ENCODE assay signal across 25 cellular contexts in the genomic region with DNA sequence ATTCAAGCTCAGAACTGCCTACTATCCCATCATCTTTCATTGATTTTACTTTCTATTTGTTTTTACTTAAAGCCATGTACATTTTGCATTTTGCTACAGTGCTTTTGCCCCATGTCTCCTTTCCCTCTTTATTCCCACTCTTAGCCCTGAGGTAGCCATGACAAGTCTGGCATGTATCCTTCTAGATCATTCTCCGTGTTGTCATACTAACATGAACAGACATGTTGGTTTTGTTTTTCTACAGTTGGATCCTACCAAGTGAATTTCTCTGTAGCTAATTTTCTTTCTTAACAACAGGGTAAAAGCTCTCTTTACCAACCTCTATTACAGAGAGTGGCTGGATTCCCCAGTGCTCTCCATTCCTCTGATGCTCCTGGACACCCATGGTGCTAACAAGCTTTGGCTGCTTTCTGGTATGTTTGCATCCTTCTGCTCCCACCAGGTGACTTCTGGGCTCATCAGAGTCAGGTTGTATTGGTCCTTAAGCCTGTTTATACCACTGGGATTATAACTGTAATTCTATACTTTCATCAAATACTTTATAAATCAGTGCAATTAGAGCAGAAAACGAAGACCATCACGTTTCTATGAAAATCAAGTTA. TPM values are rescaled to one million over a fixed set of nuclear protein-coding genes. Genes with fewer than 3 reads are reported as not detected.
A peak's percentile ranks its signal among the peaks of the same experiment; 100 is the strongest.
DNase-seq lines count a peak whose midpoint lies in the region; ATAC-seq, FAIRE-seq and TF ChIP-seq lines count a peak whose summit lies in the region.
"Had no signal": no experiment of that assay in that cellular context is flagged by ENCODE, and none has a peak within 500 bp of the region (broad histone marks: within the 10 kb centered on the region; RNA-seq: fewer than 3 reads in every experiment).

No MANE protein-coding gene starts in this region.

- in situ Hi-C loops in mammary epithelial cell (cut with MboI; ENCODE audit: low sequenced_read_pairs in 2 of 2): no loop called here

- no peaks in the 10 kb centered on the region for H3K79me2 ChIP-seq in mammary epithelial cell (ENCODE audit: insufficient read depth, low read length)
- no peaks in the 10 kb centered on the region for H3K79me2 ChIP-seq in neural cell (replicated peaks; ENCODE audit: insufficient read depth, low read length)

- no peak for TF ChIP-seq POLR2A in GM12892 (IDR thresholded peaks at IDR 0.05; ENCODE audit: low read depth, low read length)

- no peaks in the 10 kb centered on the region for H3K9me2 ChIP-seq in neural cell (ENCODE audit: insufficient read depth, low read length)

- no peak overlapping the region for H3K4me3 Mint-ChIP-seq in MCF 10A (ENCODE audit: unreplicated experiment)
- H3K4me3 Mint-ChIP-seq: CD14-positive monocyte; CD4-positive, alpha-beta T cell; CD8-positive, alpha-beta memory T cell; H9 had no signal

- CTCF ChIA-PET in mammary epithelial cell (lab: Charles Lee; ENCODE audit: low non-redundant PET) (no interaction called here), MCF 10A (lab: Yijun Ruan, JAX) (interaction anchor here (0.6 to 1.6 kb wide), 3 partner anchors 14 to 19 kb away, joined by 3 to 4 read pairs (median 3); no protein-coding TSS in a partner anchor)

- H3K9me3 Mint-ChIP-seq in MCF 10A (ENCODE audit: unreplicated experiment): peaks cover 12% of the 10 kb centered on the region
- H3K9me3 Mint-ChIP-seq: CD4-positive, alpha-beta T cell had no signal

- TF ChIP-seq EP300 in neural cell (conservative IDR thresholded peaks at IDR 0.05; ENCODE audit: poor library complexity, severe bottlenecking): no peak

- H2AFZ ChIP-seq in mammary epithelial cell (ENCODE audit: low read depth, low read length): peak overlapping the region; percentile 51
- no peak overlapping the region for H2AFZ ChIP-seq in neural cell (ENCODE audit: low read depth, low read length)
- H2AFZ ChIP-seq: GM23248 had no signal

- no peaks in the 10 kb centered on the region for H3K4me1 ChIP-seq in mammary epithelial cell (ENCODE audit: insufficient read depth, low read length)
- H3K4me1 ChIP-seq: A549 had no signal

- DNase-seq in mammary epithelial cell (peak; percentile 28), MCF 10A (ENCODE audit: unreplicated experiment) (no peak), epithelial cell of esophagus (ENCODE audit: low read depth) (peak; percentile 63), GM12892 (ENCODE audit: insufficient read length) (no peak), H7 (no peak)
- DNase-seq: 8988T; ACHN; AML-193; BE2C; Calu3; CD4-positive, alpha-beta T cell; CD8-positive, alpha-beta memory T cell; DMS53; DMS79 treated with DMSO at 0.1 percent for 48 hours; GF-D8; GM23248; H9 had no signal

- intact Hi-C loops in mammary epithelial cell (cut with micrococcal nuclease) (no loop called here), MCF 10A (cut with micrococcal nuclease) (no loop called here)

- POLR2A ChIA-PET in MCF 10A (lab: Yijun Ruan, JAX): interaction anchor here (0.6 to 2.2 kb wide), 4 partner anchors 9 to 1100 kb away, joined by 3 to 9 read pairs (median 3); no protein-coding TSS in a partner anchor

- no peak for ATAC-seq in GM19397 (IDR thresholded peaks at IDR 0.05; ENCODE audit: unreplicated experiment)
- ATAC-seq: A549, HCT116 had no signal

- dilution Hi-C loops in mammary epithelial cell (cut with HindIII; ENCODE audit: low sequenced_read_pairs): loop anchor here (5.0 kb wide), 1 partner anchor 47 kb away; no protein-coding TSS in a partner anchor

- H3K27me3 ChIP-seq in mammary epithelial cell (ENCODE audit: insufficient read depth, low read length): no peaks in the 10 kb centered on the region
- H3K27me3 ChIP-seq in neural cell (ENCODE audit: insufficient read depth, low read depth, low read length): no peaks in the 10 kb centered on the region
- H3K27me3 ChIP-seq in H7 (ENCODE audit: control insufficient read depth, insufficient read depth, low read length): no peaks in the 10 kb centered on the region
- H3K27me3 ChIP-seq: BE2C; BLaER1 treated with 17β-estradiol and CSF1 and Interleukin-3, amounts not matched to agents 10 nM and 100 nM had no signal

- no peak for FAIRE-seq in GM12892 (lab: Jason Lieb, UNC)
- FAIRE-seq: A549, GM12891, H1 had no signal

- H3K9ac ChIP-seq in mammary epithelial cell (ENCODE audit: insufficient read depth, low read length) (no peak overlapping the region), neural cell (ENCODE audit: low read length) (no peak overlapping the region)
- H3K9ac ChIP-seq: BLaER1 treated with 17β-estradiol and CSF1 and Interleukin-3, amounts not matched to agents 10 nM and 100 nM; GM23248 had no signal

- H3K4me1 Mint-ChIP-seq in MCF 10A (ENCODE audit: insufficient read depth, unreplicated experiment): peaks cover 6% of the 10 kb centered on the region
- H3K4me1 Mint-ChIP-seq: CD8-positive, alpha-beta memory T cell had no signal

- TF ChIP-seq CTCF in mammary epithelial cell (conservative IDR thresholded peaks at IDR 0.05 in 1 of 2, IDR thresholded peaks at IDR 0.05 in 1 of 2; ENCODE audit: extremely low read depth in 1 of 2, insufficient read depth in 1 of 2, low read depth in 1 of 2, low read length in 2 of 2): no peak
- no peak for TF ChIP-seq CTCF in MCF 10A (IDR thresholded peaks at IDR 0.05; ENCODE audit: unreplicated experiment)
- no peak for TF ChIP-seq CTCF in epithelial cell of esophagus (IDR thresholded peaks at IDR 0.05; ENCODE audit: insufficient read depth, low read depth, low read length, missing control alignments)
- TF ChIP-seq CTCF in neural cell (IDR thresholded peaks at IDR 0.05; ENCODE audit: poor library complexity, severe bottlenecking): no peak

- H4K20me1 ChIP-seq in mammary epithelial cell (ENCODE audit: insufficient read depth, low read length) (no peaks in the 10 kb centered on the region), neural cell (ENCODE audit: insufficient read depth) (no peaks in the 10 kb centered on the region)
- H4K20me1 ChIP-seq: BLaER1 treated with 17β-estradiol and CSF1 and Interleukin-3, amounts not matched to agents 10 nM and 100 nM had no signal

- H3F3A ChIP-seq in neural cell (ENCODE audit: insufficient read depth, low read length, poor library complexity, severe bottlenecking): no peaks in the 10 kb centered on the region

- H3K9me3 ChIP-seq in mammary epithelial cell (replicated peaks; ENCODE audit: insufficient read depth, low read length) (peaks cover 2% of the 10 kb centered on the region), neural cell (ENCODE audit: low read length) (peaks cover 3% of the 10 kb centered on the region)
- H3K9me3 ChIP-seq: BE2C had no signal

- no peaks in the 10 kb centered on the region for H3K27me3 Mint-ChIP-seq in MCF 10A (ENCODE audit: insufficient read depth, unreplicated experiment)

- 45% methylated on average over 3 of the region's 3 CpGs for WGBS in mammary epithelial cell (ENCODE audit: low coverage, missing lambda C conversion rate)

- H3K36me3 ChIP-seq in mammary epithelial cell (ENCODE audit: insufficient read depth, low read length): no peaks in the 10 kb centered on the region
- H3K36me3 ChIP-seq in neural cell (ENCODE audit: insufficient read depth, low read length): no peaks in the 10 kb centered on the region
- H3K36me3 ChIP-seq in H7 (replicated peaks; ENCODE audit: control insufficient read depth, insufficient read depth, low read length): no peaks in the 10 kb centered on the region
- H3K36me3 ChIP-seq: BE2C; BLaER1 treated with 17β-estradiol and CSF1 and Interleukin-3, amounts not matched to agents 10 nM and 100 nM had no signal

- H3K36me3 Mint-ChIP-seq in MCF 10A (ENCODE audit: insufficient read depth, unreplicated experiment): no peaks in the 10 kb centered on the region
- H3K36me3 Mint-ChIP-seq: CD8-positive, alpha-beta memory T cell had no signal

- H3K4me3 ChIP-seq in mammary epithelial cell (replicated peaks in 1 of 3; ENCODE audit: insufficient read depth in 1 of 3, low read depth in 2 of 3, low read length in 3 of 3) (no peak overlapping the region), epithelial cell of esophagus (ENCODE audit: low read length) (no peak overlapping the region), neural cell (ENCODE audit: low read length) (no peak overlapping the region), H7 (ENCODE audit: insufficient read depth, low read depth, low read length) (no peak overlapping the region)
- H3K4me3 ChIP-seq: A549; BLaER1 treated with 17β-estradiol and CSF1 and Interleukin-3, amounts not matched to agents 10 nM and 100 nM; GM23248 had no signal

- H3K27ac ChIP-seq in mammary epithelial cell (ENCODE audit: insufficient read depth, low read depth, low read length): no peak overlapping the region
- peak overlapping the region; percentile 40 for H3K27ac ChIP-seq in neural cell (ENCODE audit: low read length)
- H3K27ac ChIP-seq: A549; BLaER1 treated with 17β-estradiol and CSF1 and Interleukin-3, amounts not matched to agents 10 nM and 100 nM; GM23248 had no signal

- no peak for TF ChIP-seq RAD21 in neural cell (conservative IDR thresholded peaks at IDR 0.05)

- H3K27ac Mint-ChIP-seq in MCF 10A (ENCODE audit: low read depth, unreplicated experiment): no peak overlapping the region
- H3K27ac Mint-ChIP-seq: CD14-positive monocyte; CD4-positive, alpha-beta T cell; CD8-positive, alpha-beta memory T cell; H9 had no signal

- BruUV-seq in mammary epithelial cell (replicated peaks; lab: Mats Ljungman, UMichigan) (no TSS peak), MCF 10A (replicated peaks; lab: Mats Ljungman, UMichigan) (no TSS peak)

- no peak overlapping the region for H3K4me2 ChIP-seq in mammary epithelial cell (ENCODE audit: insufficient read depth, low read depth, low read length)
- H3K4me2 ChIP-seq in neural cell (ENCODE audit: low read length): no peak overlapping the region
- H3K4me2 ChIP-seq: A549; BLaER1 treated with 17β-estradiol and CSF1 and Interleukin-3, amounts not matched to agents 10 nM and 100 nM had no signal

TF ChIP-seq in neural cell, 6 proteins besides CTCF, POLR2A, EP300 and RAD21 (continues in another document):
- TF ChIP-seq SMC3 (conservative IDR thresholded peaks at IDR 0.05; ENCODE audit: poor library complexity): no peak
- TF ChIP-seq EZH2 (IDR thresholded peaks at IDR 0.05; ENCODE audit: borderline replicate concordance, insufficient read depth, low read length, poor library complexity, severe bottlenecking): no peak
- TF ChIP-seq POLR2AphosphoS5 (IDR thresholded peaks at IDR 0.05): peak; percentile 30
- no peak for TF ChIP-seq TAF1 (IDR thresholded peaks at IDR 0.05; ENCODE audit: low read depth)
- TF ChIP-seq MXI1 (conservative IDR thresholded peaks at IDR 0.05; ENCODE audit: poor library complexity, severe bottlenecking): no peak

RNA-seq across cellular contexts. Expression of a gene that starts 38.8 kb away (rescaled TPM):
- total RNA-seq in mammary epithelial cell: 10 to 100 TPM; 50.5 to 57.3 TPM
- 41.4 TPM for polyA plus RNA-seq in mammary epithelial cell
- 61.8 TPM for polyA minus RNA-seq in mammary epithelial cell
- 129 and 139 TPM in 2 replicates for total RNA-seq in MCF 10A (2022)
- 178 and 206 TPM in 2 replicates for polyA plus RNA-seq in neural cell
- polyA minus RNA-seq in neural cell: 103 TPM in 2 replicates
- 29.5 TPM for polyA plus RNA-seq in GM12892 (2012; ENCODE audit: missing spikeins)
- 140 and 168 TPM in 2 replicates for total RNA-seq in H7 (2014; rRNA removed; shearing (Covaris generic))

Comparison
In these comparisons a context has a peak if more than half of its experiments do, and no peak if none do; other contexts are left out.
1. DNase-seq: peak in mammary epithelial cell (single experiment) and epithelial cell of esophagus (single experiment); none in MCF 10A (single experiment), GM12892 (single experiment) and H7 (single experiment).